In genomic region chr12:122064034-122064777, GRCh38 we compare ENCODE assay signal across 8 cellular contexts. TPM values are rescaled to one million over a fixed set of nuclear protein-coding genes. Genes with fewer than 3 reads are reported as not detected.
DNase-seq lines count a peak whose midpoint lies in the region; ATAC-seq and TF ChIP-seq lines count a peak whose summit lies in the region.

No MANE protein-coding gene starts in this region.

- TF ChIP-seq CTCF in GM06990 (IDR thresholded peaks at IDR 0.05; ENCODE audit: insufficient read depth, low read length, poor library complexity, severe bottlenecking) (peak; percentile 34), right atrium auricular region (IDR thresholded peaks at IDR 0.05) (peak in 1 of 2 donors; percentile 44)

- TF ChIP-seq EP300 in Ishikawa (IDR thresholded peaks at IDR 0.05; ENCODE audit: borderline replicate concordance), result no peak

- peaks cover 0 to 46% of the 10 kb centered on the region in 2 donors for H3K4me1 ChIP-seq in right atrium auricular region

- peak overlapping the region; percentile 82 for H3K27ac ChIP-seq in angular gyrus (ENCODE audit: low read depth, low read length)
- H3K27ac ChIP-seq in right atrium auricular region, result peak overlapping the region; percentile 73 to 76

- peak; percentile 39; the same call in 1 of the 2 replicates for TF ChIP-seq RAD21 in Ishikawa (IDR thresholded peaks at IDR 0.05; ENCODE audit: low read depth)

- no peaks in the 10 kb centered on the region for H3K9me3 ChIP-seq in right atrium auricular region

- H3K27me3 ChIP-seq in GM06990 (replicated peaks; ENCODE audit: control insufficient read depth, insufficient read depth, low read length) (no peaks in the 10 kb centered on the region), right atrium auricular region (no peaks in the 10 kb centered on the region)

- DNase-seq in GM06990 (ENCODE audit: extremely low read depth, insufficient read length), result peak; percentile 49
- peak; percentile 74 for DNase-seq in OCI-M2 (lab: John Stamatoyannopoulos, UW; ENCODE audit: unreplicated experiment)
- peak; percentile 95 for DNase-seq in right atrium auricular region (ENCODE audit: low spot score)
- DNase-seq in pons (ENCODE audit: low spot score), result peak; percentile 88
- DNase-seq in NCI-H128 (lab: John Stamatoyannopoulos, UW; ENCODE audit: unreplicated experiment), result no peak

- ATAC-seq in GM21390 (IDR thresholded peaks at IDR 0.05; ENCODE audit: unreplicated experiment), result no peak

- H3K4me3 ChIP-seq in GM06990 (replicated peaks; ENCODE audit: low read depth, low read length) (no peak overlapping the region), right atrium auricular region (peak overlapping the region in 1 of 2 donors; percentile 11)

- no peaks in the 10 kb centered on the region; the same call in none of the 2 replicates for H3K36me3 ChIP-seq in GM06990 (ENCODE audit: control insufficient read depth, insufficient read depth, low read length)
- peaks cover 3% of the 10 kb centered on the region for H3K36me3 ChIP-seq in right atrium auricular region

TF ChIP-seq in Ishikawa, 13 proteins besides CTCF, POLR2A, EP300 and RAD21:
- TF ChIP-seq TAF1 (IDR thresholded peaks at IDR 0.05; ENCODE audit: low read depth) (no peak), MAX (IDR thresholded peaks at IDR 0.05) (peak; percentile 95), YY1 (IDR thresholded peaks at IDR 0.05; ENCODE audit: low read depth) (peak; percentile 78; the same call in 1 of the 2 replicates), USF1 (IDR thresholded peaks at IDR 0.05) (peak; percentile 95), TCF12 (IDR thresholded peaks at IDR 0.05; ENCODE audit: low read depth) (no peak), FOXM1 (IDR thresholded peaks at IDR 0.05; ENCODE audit: borderline replicate concordance, low read depth) (no peak)

RNA-seq across cellular contexts. Expression of gene MLXIP, which starts 14.3 kb away (rescaled TPM):
- total RNA-seq in right atrium auricular region, result 10 to 100 TPM; 14.2 to 24.1 TPM

RNA-seq across cellular contexts. Expression of gene BCL7A, which starts 42.5 kb away (rescaled TPM):
- 10 to 100 TPM; 11.5 to 21.2 TPM for total RNA-seq in right atrium auricular region
